In the genomic region with DNA sequence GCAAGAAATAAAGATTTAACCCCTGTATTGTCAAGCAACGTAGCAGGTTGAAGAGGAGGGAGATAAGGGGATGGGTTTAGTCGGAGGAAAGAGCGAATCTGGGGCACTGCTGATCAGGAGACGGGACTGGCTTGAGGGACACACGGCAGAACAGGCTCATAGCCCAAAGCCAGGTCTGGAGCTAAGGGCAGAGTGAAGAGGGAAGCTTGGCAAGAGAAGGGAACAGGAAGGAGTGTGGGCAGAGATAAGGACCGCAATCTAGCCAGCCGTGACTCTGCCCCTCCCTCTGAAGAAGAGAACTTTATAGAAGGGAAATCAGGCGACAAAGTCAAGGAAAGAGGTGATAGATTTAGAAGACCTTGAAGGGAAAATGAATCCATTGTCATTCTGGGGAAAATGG, we compare ENCODE assay signal across 12 cellular contexts.
DNase-seq lines count a peak whose midpoint lies in the region; ATAC-seq, FAIRE-seq and TF ChIP-seq lines count a peak whose summit lies in the region.
"Had no signal": no experiment of that assay in that cellular context is flagged by ENCODE, and none has a peak within 500 bp of the region (broad histone marks: within the 10 kb centered on the region; RNA-seq: fewer than 3 reads in every experiment).

No MANE protein-coding gene starts in this region.

- CTCF ChIA-PET in A549 (lab: Yijun Ruan, JAX): interaction anchor here (0.5 to 5.2 kb wide), 69 partner anchors 10 to 422 kb away, joined by 3 to 79 read pairs (median 5); partner anchors contain the start of gene MET

- H3K4me3 Mint-ChIP-seq in IgD-negative memory B cell: peak overlapping the region in 3 of 4 donors; percentile 6 to 78 (median 75)
- H3K4me3 Mint-ChIP-seq: CD4-positive, CD25-positive, alpha-beta regulatory T cell had no signal

- H3K4me1 Mint-ChIP-seq in IgD-negative memory B cell: peaks cover 7 to 19% (median 12%) of the 10 kb centered on the region in 3 donors

- in situ Hi-C loops in HAP-1 (cut with MboI; ENCODE audit: low sequenced_read_pairs): loop anchor here (5.0 kb wide), 1 partner anchor 220 kb away; no protein-coding TSS in a partner anchor

- peak overlapping the region in 2 of 3 donors; percentile 12 to 89 for H3K27ac Mint-ChIP-seq in IgD-negative memory B cell
- H3K27ac Mint-ChIP-seq: CD4-positive, CD25-positive, alpha-beta regulatory T cell had no signal

- H3K4me3 ChIP-seq in A549 (no peak overlapping the region), coronary artery (peak overlapping the region; percentile 47), mucosa of descending colon (no peak overlapping the region), MG63 (no peak overlapping the region), HAP-1 (no peak overlapping the region), tibial artery (peak overlapping the region in 1 of 2 donors; percentile 2)

- TF ChIP-seq RAD21 in A549 (conservative IDR thresholded peaks at IDR 0.05 in 1 of 2, IDR thresholded peaks at IDR 0.05 in 1 of 2): no peak

- H3K9me3 ChIP-seq in A549 (no peaks in the 10 kb centered on the region), mucosa of descending colon (no peaks in the 10 kb centered on the region), MG63 (no peaks in the 10 kb centered on the region), HAP-1 (no peaks in the 10 kb centered on the region), tibial artery (no peaks in the 10 kb centered on the region)

- no peak for FAIRE-seq in A549 (lab: Jason Lieb, UNC)
- FAIRE-seq: urothelium cell line had no signal

- H3K9me3 Mint-ChIP-seq in IgD-negative memory B cell: no peaks in the 10 kb centered on the region

- TF ChIP-seq POLR2A in A549 (IDR thresholded peaks at IDR 0.05; ENCODE audit: low read length): no peak

- H3K27me3 Mint-ChIP-seq in IgD-negative memory B cell: peaks cover 23% of the 10 kb centered on the region

- no peak for ATAC-seq in A549
- ATAC-seq in mucosa of descending colon: peak; percentile 95

- TF ChIP-seq CTCF in A549 (IDR thresholded peaks at IDR 0.05): no peak
- no peak for TF ChIP-seq CTCF in coronary artery (IDR thresholded peaks at IDR 0.05)
- no peak for TF ChIP-seq CTCF in mucosa of descending colon (IDR thresholded peaks at IDR 0.05)
- TF ChIP-seq CTCF in tibial artery (IDR thresholded peaks at IDR 0.05): no peak

- H3K36me3 Mint-ChIP-seq in IgD-negative memory B cell: no peaks in the 10 kb centered on the region
- H3K36me3 Mint-ChIP-seq: CD4-positive, CD25-positive, alpha-beta regulatory T cell had no signal

- H3K36me3 ChIP-seq in mucosa of descending colon (ENCODE audit: low read depth): no peaks in the 10 kb centered on the region
- no peaks in the 10 kb centered on the region for H3K36me3 ChIP-seq in MG63
- H3K36me3 ChIP-seq in HAP-1 (replicated peaks): no peaks in the 10 kb centered on the region
- H3K36me3 ChIP-seq in tibial artery: no peaks in the 10 kb centered on the region

- TF ChIP-seq EP300 in A549 (IDR thresholded peaks at IDR 0.05): no peak

- H3K27ac ChIP-seq in A549 (peak overlapping the region; percentile 52 to 74; a peak in 4 of 6 replicates), coronary artery (no peak overlapping the region), tibial artery (no peak overlapping the region)

- H3K27me3 ChIP-seq in MG63: no peaks in the 10 kb centered on the region
- peaks cover 14% of the 10 kb centered on the region for H3K27me3 ChIP-seq in HAP-1 (ENCODE audit: low read depth)
- H3K27me3 ChIP-seq in tibial artery: no peaks in the 10 kb centered on the region

- intact Hi-C loops in mucosa of descending colon (cut with DNase I, micrococcal nuclease) (loop anchor here (5.0 to 10.0 kb wide), 2 partner anchors 215 to 418 kb away; no protein-coding TSS in a partner anchor), tibial artery (cut with DNase I; ENCODE audit: low total_unique reads) (loop anchor here (5.0 to 10.0 kb wide), 3 partner anchors 215 to 638 kb away; no protein-coding TSS in a partner anchor)

- DNase-seq in A549 (ENCODE audit: low read depth in 1 of 2, low spot score in 1 of 2) (no peak), coronary artery (ENCODE audit: low spot score) (no peak), mucosa of descending colon (peak in 2 of 3 donors; percentile 51 to 52), MG63 (no peak), HAP-1 (ENCODE audit: low spot score in 2 of 2) (no peak), tibial artery (no peak), NCI-H2107 (lab: John Stamatoyannopoulos, UW) (no peak)
- DNase-seq: caudate nucleus; stimulated activated CD4-positive, alpha-beta T cell treated with anti-CD3 and anti-CD28 coated beads, Interleukin-15, amount 100 ng/mL, for 24 hours had no signal

- H3K4me1 ChIP-seq in A549 (peaks cover 34% of the 10 kb centered on the region), mucosa of descending colon (ENCODE audit: low read depth) (peaks cover 12% of the 10 kb centered on the region), HAP-1 (peaks cover 5% of the 10 kb centered on the region), tibial artery (peaks cover 0 to 22% (median 7%) of the 10 kb centered on the region in 4 donors)

- 82% methylated on average over 8 of the region's 8 CpGs for WGBS in A549 (ENCODE audit: missing lambda C conversion rate)

- no peak overlapping the region for H3K4me2 ChIP-seq in A549

- POLR2A ChIA-PET in A549 (lab: Yijun Ruan, JAX): interaction anchor here (1.2 to 1.6 kb wide), 2 partner anchors 10 to 66 kb away, joined by 3 to 6 read pairs; no protein-coding TSS in a partner anchor

TF ChIP-seq in A549, 52 proteins besides CTCF, POLR2A, EP300 and RAD21:
- no peak for TF ChIP-seq HMGXB4 (CRISPR knock-in tag; IDR thresholded peaks at IDR 0.05; ENCODE audit: borderline replicate concordance)
- no peak for TF ChIP-seq TP53 (CRISPR knock-in tag; IDR thresholded peaks at IDR 0.05)
- no peak for TF ChIP-seq PHF8 (IDR thresholded peaks at IDR 0.05; ENCODE audit: borderline replicate concordance, low read depth)
- no peak for TF ChIP-seq NR3C1 (IDR thresholded peaks at IDR 0.05)
- no peak for TF ChIP-seq POLR2AphosphoS2 (conservative IDR thresholded peaks at IDR 0.05; ENCODE audit: low read length)
- no peak for TF ChIP-seq FOSL2 (IDR thresholded peaks at IDR 0.05)
- no peak for TF ChIP-seq FOSL2 (CRISPR knock-in tag; IDR thresholded peaks at IDR 0.05)
- TF ChIP-seq ZNF302 (CRISPR knock-in tag; IDR thresholded peaks at IDR 0.05): no peak
TF ChIP-seq in A549: peak in this region for 0.

Comparison
In these comparisons a context has a peak if more than half of its experiments do, and no peak if none do; other contexts are left out.
1. DNase-seq: peak in mucosa of descending colon (2 of 3); none in A549 (0 of 2), coronary artery (single experiment), MG63 (single experiment), HAP-1 (0 of 2), tibial artery (0 of 2) and NCI-H2107 (single experiment).
2. H3K27ac ChIP-seq: peak in A549 (2 of 2); none in coronary artery (0 of 2) and tibial artery (0 of 2).